In the genomic region with DNA sequence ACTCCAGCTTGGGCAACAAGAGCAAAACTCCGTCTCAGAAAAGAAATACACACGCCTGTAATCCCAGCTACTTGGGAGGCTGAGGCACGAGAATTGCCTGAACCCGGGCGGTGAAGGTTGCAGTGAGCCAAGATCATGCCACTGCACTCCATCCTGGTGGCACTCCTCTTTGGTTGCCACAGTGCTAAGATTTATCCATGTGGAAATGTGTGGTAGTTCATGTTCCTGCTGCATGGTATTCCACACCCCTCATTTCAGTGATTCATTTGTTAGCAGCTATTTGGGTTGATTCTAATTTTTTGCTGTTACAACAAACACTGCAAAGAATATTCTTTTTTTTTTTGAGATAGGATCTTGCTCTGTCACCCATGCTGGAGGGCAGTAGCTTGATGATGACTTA, we compare ENCODE assay signal across 9 cellular contexts. TPM values are rescaled to one million over a fixed set of nuclear protein-coding genes. Genes with fewer than 3 reads are reported as not detected.
"Had no signal": no experiment of that assay in that cellular context is flagged by ENCODE, and none has a peak within 500 bp of the region (broad histone marks: within the 10 kb centered on the region; RNA-seq: fewer than 3 reads in every experiment).

No MANE protein-coding gene starts in this region.

- DNase-seq: GM23248, GOT3, H7, Karpas-422, KBM-7 had no signal

- H3K4me3 ChIP-seq: GM23248, HAP-1 had no signal

- H3K27ac ChIP-seq: GM23248, KMS-11 had no signal

- H3K9me3 ChIP-seq: HAP-1 had no signal

- H3K4me1 ChIP-seq: HAP-1 had no signal

- H3K4me2 ChIP-seq: KMS-11 had no signal

- ATAC-seq: HepG2 had no signal

- FAIRE-seq: HepG2 had no signal

- H3K36me3 ChIP-seq: HAP-1 had no signal

RNA-seq across cellular contexts. Expression of a gene that starts 12.1 kb away (rescaled TPM):
- polyA plus RNA-seq: GM23248, HepG2, IgD-negative memory B cell had no signal

RNA-seq across cellular contexts. Expression of a gene that starts 15.9 kb away (rescaled TPM):
- polyA plus RNA-seq: GM23248, HepG2, IgD-negative memory B cell had no signal

RNA-seq across cellular contexts. Expression of a gene that starts 28.6 kb away (rescaled TPM):
- polyA plus RNA-seq: GM23248, HepG2, IgD-negative memory B cell had no signal

RNA-seq across cellular contexts. Expression of a gene that starts 35.5 kb away (rescaled TPM):
- polyA plus RNA-seq: GM23248, HepG2, IgD-negative memory B cell had no signal

RNA-seq across cellular contexts. Expression of a gene that starts 35.9 kb away (rescaled TPM):
- polyA plus RNA-seq: GM23248, HepG2, IgD-negative memory B cell had no signal
